ENCODE assay signal across 16 cellular contexts in the genomic region with DNA sequence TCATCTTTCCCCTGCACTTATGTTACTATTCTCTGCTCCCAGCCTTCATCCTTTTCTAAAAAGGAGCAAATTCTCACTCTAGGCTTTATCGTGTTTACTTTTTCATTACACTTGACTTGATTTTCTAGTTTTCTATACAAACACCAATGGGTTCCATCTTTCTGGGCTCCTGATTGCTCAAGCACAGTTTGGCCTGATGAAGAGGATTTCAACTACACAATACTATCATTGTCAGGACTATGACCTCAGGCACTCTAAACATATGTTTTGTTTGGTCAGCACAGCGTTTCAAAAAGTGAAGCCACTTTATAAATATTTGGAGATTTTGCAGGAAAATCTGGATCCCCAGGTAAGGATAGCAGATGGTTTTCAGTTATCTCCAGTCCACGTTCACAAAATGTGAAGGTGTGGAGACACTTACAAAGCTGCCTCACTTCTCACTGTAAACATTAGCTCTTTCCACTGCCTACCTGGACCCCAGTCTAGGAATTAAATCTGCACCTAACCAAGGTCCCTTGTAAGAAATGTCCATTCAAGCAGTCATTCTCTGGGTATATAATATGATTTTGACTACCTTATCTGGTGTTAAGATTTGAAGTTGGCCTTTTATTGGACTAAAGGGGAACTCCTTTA.
A peak's percentile ranks its signal among the peaks of the same experiment; 100 is the strongest.
DNase-seq lines count a peak whose midpoint lies in the region; ATAC-seq, FAIRE-seq and TF ChIP-seq lines count a peak whose summit lies in the region.
"Had no signal": no experiment of that assay in that cellular context is flagged by ENCODE, and none has a peak within 500 bp of the region (broad histone marks: within the 10 kb centered on the region; RNA-seq: fewer than 3 reads in every experiment).

No MANE protein-coding gene starts in this region.

- H3K4me2 ChIP-seq in SU-DHL-6 (ENCODE audit: low read depth, low read length, poor library complexity, severe bottlenecking) = no peak overlapping the region

- H3F3A ChIP-seq in SU-DHL-6 (ENCODE audit: insufficient read depth) = no peaks in the 10 kb centered on the region; the same call in 1 of the 2 replicates

- H3K36me3 ChIP-seq in SU-DHL-6 (ENCODE audit: low read length) = peaks cover 12% of the 10 kb centered on the region; the same call in 1 of the 2 replicates
- H3K36me3 ChIP-seq in stomach = peaks cover 36 to 79% (median 69%) of the 10 kb centered on the region in 4 donors
- peaks cover 9% of the 10 kb centered on the region for H3K36me3 ChIP-seq in SJCRH30
- H3K36me3 ChIP-seq: thyroid gland had no signal

- no peak overlapping the region for H3K9ac ChIP-seq in SU-DHL-6 (ENCODE audit: low read length)

- H3K27me3 Mint-ChIP-seq in activated CD8-positive, alpha-beta memory T cell treated with anti-CD3 and anti-CD28 coated beads, Interleukin-2, amount 10 ng/mL, durations not matched to agents 7 days and 5 days = no peaks in the 10 kb centered on the region
- H3K27me3 Mint-ChIP-seq in immature natural killer cell (ENCODE audit: low read depth in 3 of 3) = no peaks in the 10 kb centered on the region

- no peak for DNase-seq in activated CD8-positive, alpha-beta memory T cell treated with anti-CD3 and anti-CD28 coated beads, Interleukin-2, amount 10 ng/mL, durations not matched to agents 7 days and 5 days
- no peak for DNase-seq in activated CD8-positive, alpha-beta memory T cell treated with anti-CD3 and anti-CD28 coated beads for 24 hours
- DNase-seq in immature natural killer cell = no peak
- no peak for DNase-seq in stomach
- no peak for DNase-seq in mucosa of gallbladder (ENCODE audit: low spot score)
- DNase-seq in SJCRH30 = no peak
- no peak for DNase-seq in frontal cortex (ENCODE audit: low spot score in 2 of 2)
- DNase-seq: MG63, T1000 had no signal

- ATAC-seq in activated CD8-positive, alpha-beta memory T cell treated with anti-CD3 and anti-CD28 coated beads, Interleukin-2, amount 10 ng/mL, durations not matched to agents 7 days and 5 days = no peak

- H4K20me1 ChIP-seq in SU-DHL-6 (ENCODE audit: low read depth, low read length) = no peaks in the 10 kb centered on the region

- H3K4me1 Mint-ChIP-seq in activated CD8-positive, alpha-beta memory T cell treated with anti-CD3 and anti-CD28 coated beads, Interleukin-2, amount 10 ng/mL, durations not matched to agents 7 days and 5 days = peaks cover 43% of the 10 kb centered on the region
- H3K4me1 Mint-ChIP-seq in immature natural killer cell = peaks cover 49 to 74% of the 10 kb centered on the region in 2 donors

- H3K27me3 ChIP-seq in SU-DHL-6 (ENCODE audit: low read length) (no peaks in the 10 kb centered on the region), stomach (no peaks in the 10 kb centered on the region), SJCRH30 (no peaks in the 10 kb centered on the region)
- H3K27me3 ChIP-seq: body of pancreas, MG63, thyroid gland had no signal

- peak overlapping the region; percentile 51 for H3K27ac Mint-ChIP-seq in activated CD8-positive, alpha-beta memory T cell treated with anti-CD3 and anti-CD28 coated beads, Interleukin-2, amount 10 ng/mL, durations not matched to agents 7 days and 5 days
- H3K27ac Mint-ChIP-seq in immature natural killer cell = peak overlapping the region; percentile 5 to 81 (median 72)

- H3K4me1 ChIP-seq in stomach (peaks cover 44 to 80% (median 64%) of the 10 kb centered on the region in 4 donors), SJCRH30 (no peaks in the 10 kb centered on the region)

- WGBS in stomach, 5 donors = 49 to 64% (median 57%) methylated on average over 3 of the region's 3 CpGs

- H3K4me3 Mint-ChIP-seq in activated CD8-positive, alpha-beta memory T cell treated with anti-CD3 and anti-CD28 coated beads, Interleukin-2, amount 10 ng/mL, durations not matched to agents 7 days and 5 days = no peak overlapping the region
- H3K4me3 Mint-ChIP-seq in immature natural killer cell = no peak overlapping the region
- H3K4me3 Mint-ChIP-seq: neural crest cell had no signal

- CTCF ChIA-PET in activated CD8-positive, alpha-beta memory T cell treated with anti-CD3 and anti-CD28 coated beads, Interleukin-2, amount 10 ng/mL, durations not matched to agents 7 days and 5 days (lab: Charles Lee) = interaction anchor here (0.7 to 2.9 kb wide), 24 partner anchors 8 to 576 kb away, joined by 3 to 21 read pairs (median 4); no protein-coding TSS in a partner anchor

- no peak for TF ChIP-seq EP300 in stomach (IDR thresholded peaks at IDR 0.05)

- H2AFZ ChIP-seq in SU-DHL-6 (ENCODE audit: low read depth, low read length, severe bottlenecking) = no peak overlapping the region

- intact Hi-C loops in stomach (cut with DNase I; ENCODE audit: low total_unique reads) = no loop called here

- no peak for FAIRE-seq in frontal cortex (lab: Jason Lieb, UNC)
- FAIRE-seq: GM12892, islet of Langerhans had no signal

- no peaks in the 10 kb centered on the region for H3K9me3 Mint-ChIP-seq in activated CD8-positive, alpha-beta memory T cell treated with anti-CD3 and anti-CD28 coated beads, Interleukin-2, amount 10 ng/mL, durations not matched to agents 7 days and 5 days (ENCODE audit: low read depth)
- no peaks in the 10 kb centered on the region for H3K9me3 Mint-ChIP-seq in immature natural killer cell
- H3K9me3 Mint-ChIP-seq: neural crest cell had no signal

- TF ChIP-seq CTCF in SU-DHL-6 (IDR thresholded peaks at IDR 0.05; ENCODE audit: insufficient read depth, low read length, poor library complexity, severe bottlenecking) (no peak), stomach (IDR thresholded peaks at IDR 0.05) (no peak)

- no peaks in the 10 kb centered on the region for H3K9me3 ChIP-seq in SU-DHL-6 (ENCODE audit: insufficient read depth, low read length)
- no peaks in the 10 kb centered on the region for H3K9me3 ChIP-seq in stomach
- H3K9me3 ChIP-seq in SJCRH30 (replicated peaks) = no peaks in the 10 kb centered on the region
- H3K9me3 ChIP-seq: body of pancreas, MG63, thyroid gland had no signal

- H3K4me3 ChIP-seq in SU-DHL-6 (ENCODE audit: insufficient read depth, low read length, poor library complexity, severe bottlenecking) = no peak overlapping the region
- H3K4me3 ChIP-seq in stomach = no peak overlapping the region
- H3K4me3 ChIP-seq in SJCRH30 = no peak overlapping the region
- H3K4me3 ChIP-seq: body of pancreas, MG63, skin epidermis, thyroid gland had no signal

- H3K79me2 ChIP-seq in SU-DHL-6 (ENCODE audit: insufficient read depth, low read length) = no peaks in the 10 kb centered on the region

- H3K27ac ChIP-seq in SU-DHL-6 (ENCODE audit: low read depth, low read length) = peak overlapping the region; percentile 31; the same call in 1 of the 2 replicates
- peak overlapping the region in 3 of 5 donors; percentile 5 to 40 (median 23) for H3K27ac ChIP-seq in stomach
- no peak overlapping the region for H3K27ac ChIP-seq in SJCRH30
- H3K27ac ChIP-seq: body of pancreas, thyroid gland had no signal

- TF ChIP-seq POLR2A in stomach (IDR thresholded peaks at IDR 0.05) = no peak

- no peaks in the 10 kb centered on the region for H3K9me2 ChIP-seq in SU-DHL-6 (replicated peaks; ENCODE audit: insufficient read depth, low read length)

- H3K36me3 Mint-ChIP-seq in activated CD8-positive, alpha-beta memory T cell treated with anti-CD3 and anti-CD28 coated beads, Interleukin-2, amount 10 ng/mL, durations not matched to agents 7 days and 5 days = peaks cover 74% of the 10 kb centered on the region
- peaks cover 6 to 55% (median 28%) of the 10 kb centered on the region in 3 donors for H3K36me3 Mint-ChIP-seq in immature natural killer cell
